Comparison of ENCODE assay signal across 8 cellular contexts in the genomic region with DNA sequence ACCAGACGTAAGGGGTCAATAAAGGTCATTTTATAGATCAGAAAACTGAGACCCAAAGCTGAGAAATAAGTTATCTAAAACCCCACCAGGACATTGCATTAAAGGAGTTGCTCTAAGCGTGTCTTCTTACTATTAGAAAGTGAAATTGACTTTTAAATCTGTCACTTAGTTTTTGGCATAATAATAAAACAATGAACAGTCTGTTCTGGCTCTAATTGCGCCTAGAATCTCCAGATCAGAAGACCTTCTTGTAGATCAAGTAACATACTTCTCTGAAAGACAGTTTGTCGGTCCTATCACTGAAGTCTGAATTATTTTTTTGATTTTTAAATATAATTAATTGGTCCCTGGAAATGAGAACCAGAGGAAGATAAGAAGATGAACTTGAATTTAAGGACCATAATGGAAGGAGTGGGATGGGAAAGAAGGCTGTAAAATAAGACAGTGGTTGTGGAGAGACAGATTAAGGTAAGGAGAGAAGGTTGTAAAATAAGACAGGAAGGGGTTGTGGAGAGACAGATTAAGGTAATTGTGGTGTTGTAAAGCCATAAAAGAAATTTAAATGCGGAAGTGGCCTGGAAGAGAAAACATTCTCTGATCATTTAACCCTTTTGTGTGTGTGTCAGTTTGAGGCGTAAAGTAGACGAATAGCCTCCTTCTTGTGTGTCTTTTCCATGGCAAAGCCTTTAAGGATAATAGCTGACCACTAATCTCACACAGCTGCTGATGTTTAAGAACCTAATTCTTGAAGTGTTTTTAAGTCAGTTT. TPM values are rescaled to one million over a fixed set of nuclear protein-coding genes. Genes with fewer than 3 reads are reported as not detected.
DNase-seq lines count a peak whose midpoint lies in the region; ATAC-seq lines count a peak whose summit lies in the region.

No MANE protein-coding gene starts in this region.

- DNase-seq in COLO829 (ENCODE audit: low spot score) = peak; percentile 93
- DNase-seq in MG63 = no peak
- DNase-seq in adipocyte (ENCODE audit: low read depth) = no peak
- no peak for DNase-seq in amygdala (lab: John Stamatoyannopoulos, UW)
- DNase-seq in DMS 273 treated with DMSO at 0.1 percent for 48 hours (lab: John Stamatoyannopoulos, UW) = no peak
- no peak for DNase-seq in ecto neural progenitor cell (ENCODE audit: low spot score)

- H3K9ac ChIP-seq in adipocyte (ENCODE audit: low read length) (peak overlapping the region; percentile 25), muscle layer of colon (ENCODE audit: low read length) (no peak overlapping the region)

- H3K27ac ChIP-seq in muscle layer of colon (ENCODE audit: low read depth, low read length) = peak overlapping the region; percentile 42

- H3K4me3 ChIP-seq in MG63 (peak overlapping the region; percentile 23), adipocyte (ENCODE audit: low read length) (peak overlapping the region; percentile 60), muscle layer of colon (ENCODE audit: low read depth in 1 of 2, low read length in 2 of 2) (peak overlapping the region in 1 of 2 donors; percentile 9)

- H3K4me1 ChIP-seq in adipocyte (ENCODE audit: control insufficient read depth, insufficient read depth, low read length) (peaks cover 75% of the 10 kb centered on the region), muscle layer of colon (ENCODE audit: insufficient read depth, low read length) (peaks cover 84% of the 10 kb centered on the region)

- peaks cover 9% of the 10 kb centered on the region for H3K36me3 ChIP-seq in MG63
- no peaks in the 10 kb centered on the region for H3K36me3 ChIP-seq in adipocyte (ENCODE audit: control insufficient read depth, insufficient read depth, low read length, severe bottlenecking)
- H3K36me3 ChIP-seq in muscle layer of colon (ENCODE audit: insufficient read depth, low read length) = no peaks in the 10 kb centered on the region

- H3K27me3 ChIP-seq in MG63 = no peaks in the 10 kb centered on the region
- H3K27me3 ChIP-seq in adipocyte (replicated peaks; ENCODE audit: control insufficient read depth, insufficient read depth, low read length) = no peaks in the 10 kb centered on the region
- no peaks in the 10 kb centered on the region for H3K27me3 ChIP-seq in muscle layer of colon (ENCODE audit: control insufficient read depth in 1 of 2, insufficient read depth in 2 of 2, low read length in 2 of 2)

- no peaks in the 10 kb centered on the region for H3K9me3 ChIP-seq in MG63
- H3K9me3 ChIP-seq in adipocyte (ENCODE audit: control insufficient read depth, low read length) = no peaks in the 10 kb centered on the region
- H3K9me3 ChIP-seq in muscle layer of colon (ENCODE audit: low read length) = no peaks in the 10 kb centered on the region

- no peak for ATAC-seq in GM18873 (IDR thresholded peaks at IDR 0.05; ENCODE audit: low FRiP score, unreplicated experiment)

RNA-seq across cellular contexts. Expression of a gene that starts 20.0 kb away (rescaled TPM):
- total RNA-seq in MG63 (2014; rRNA removed; shearing (Covaris generic); ENCODE audit: low replicate concordance) = 21.3 and 28.5 TPM in 2 replicates
